ENCODE assay signal across 9 cellular contexts in genomic region chr12:46944104-46944503, GRCh38.
DNase-seq lines count a peak whose midpoint lies in the region; ATAC-seq, FAIRE-seq and TF ChIP-seq lines count a peak whose summit lies in the region.
"Had no signal": no experiment of that assay in that cellular context is flagged by ENCODE, and none has a peak within 500 bp of the region (broad histone marks: within the 10 kb centered on the region; RNA-seq: fewer than 3 reads in every experiment).

No MANE protein-coding gene starts in this region.

- no peak overlapping the region for H3K27ac ChIP-seq in VCaP

- FAIRE-seq in HTR-8/SVneo (lab: Jason Lieb, UNC), result peak; percentile 76

- H3K4me1 Mint-ChIP-seq in natural killer cell, result no peaks in the 10 kb centered on the region

- H3K9me3 Mint-ChIP-seq in natural killer cell, result no peaks in the 10 kb centered on the region

- no peak overlapping the region for H3K4me3 Mint-ChIP-seq in natural killer cell

- ATAC-seq in natural killer cell, result no peak
- ATAC-seq in GM21723 (IDR thresholded peaks at IDR 0.05; ENCODE audit: unreplicated experiment), result no peak

- peaks cover 0 to 8% of the 10 kb centered on the region in 2 donors for H3K27me3 Mint-ChIP-seq in natural killer cell (ENCODE audit: low read depth in 2 of 2)

- no peaks in the 10 kb centered on the region for H3K36me3 Mint-ChIP-seq in natural killer cell

- DNase-seq in AG20443 (ENCODE audit: low spot score) (peak; percentile 59), HTR-8/SVneo (ENCODE audit: insufficient read length, low spot score) (no peak), kidney glomerular epithelial cell (lab: John Stamatoyannopoulos, UW) (peak; percentile 40), natural killer cell (no peak), NCI-H774 (lab: John Stamatoyannopoulos, UW) (no peak), anterior cingulate cortex (lab: John Stamatoyannopoulos, UW) (no peak)
- DNase-seq: NCI-H446 treated with DMSO at 0.1 percent for 48 hours had no signal

- no peak overlapping the region for H3K27ac Mint-ChIP-seq in natural killer cell

- peak; percentile 45 for TF ChIP-seq CTCF in VCaP (conservative IDR thresholded peaks at IDR 0.05)
- no peak for TF ChIP-seq CTCF in natural killer cell (IDR thresholded peaks at IDR 0.05)

- intact Hi-C loops in natural killer cell (cut with micrococcal nuclease), result no loop called here

Comparison
In these comparisons a context has a peak if more than half of its experiments do, and no peak if none do; other contexts are left out.
1. DNase-seq: peak in AG20443 (single experiment) and kidney glomerular epithelial cell (single experiment); none in HTR-8/SVneo (single experiment), natural killer cell (single experiment), NCI-H774 (single experiment) and anterior cingulate cortex (0 of 58).